In genomic region chr2:7649461-7650228, GRCh38 we compare ENCODE assay signal across 22 cellular contexts.
DNase-seq lines count a peak whose midpoint lies in the region; ATAC-seq lines count a peak whose summit lies in the region.
"Had no signal": no experiment of that assay in that cellular context is flagged by ENCODE, and none has a peak within 500 bp of the region (broad histone marks: within the 10 kb centered on the region; RNA-seq: fewer than 3 reads in every experiment).

No MANE protein-coding gene starts in this region.

- DNase-seq in activated naive CD4-positive, alpha-beta T cell treated with anti-CD3 and anti-CD28 coated beads for 36 hours, result peak; percentile 24
- DNase-seq in activated naive CD4-positive, alpha-beta T cell treated with anti-CD3 and anti-CD28 coated beads, Interleukin-2, amount 50 U/mL, for 16 hours, result no peak
- no peak for DNase-seq in T-helper 17 cell
- peak; percentile 34 for DNase-seq in cerebellum (ENCODE audit: low spot score)
- no peak for DNase-seq in Right ventricle myocardium superior
- DNase-seq: aorta, DMS53, GF-D8, H7, heart left ventricle, left colon, mesenchymal stem cell, naive B cell, NCI-H1417, NCI-H2081 treated with DMSO at 0.1 percent for 48 hours, retina, spleen had no signal

- no peaks in the 10 kb centered on the region for H3K27me3 ChIP-seq in thymus (ENCODE audit: control insufficient read depth, insufficient read depth)
- H3K27me3 ChIP-seq: heart left ventricle had no signal

- H3K27ac Mint-ChIP-seq in activated naive CD4-positive, alpha-beta T cell treated with anti-CD3 and anti-CD28 coated beads for 36 hours, result no peak overlapping the region
- H3K27ac Mint-ChIP-seq in T-helper 17 cell, result peak overlapping the region; percentile 1

- peaks cover 3% of the 10 kb centered on the region for H3K4me1 ChIP-seq in thymus (ENCODE audit: control insufficient read depth, insufficient read depth, low read length)
- H3K4me1 ChIP-seq: heart left ventricle, spleen had no signal

- H3K27ac ChIP-seq in thymus (ENCODE audit: low read depth), result peak overlapping the region; percentile 73
- H3K27ac ChIP-seq: epithelial cell of prostate, heart left ventricle, VCaP had no signal

- intact Hi-C loops in activated naive CD4-positive, alpha-beta T cell treated with anti-CD3 and anti-CD28 coated beads for 36 hours (cut with micrococcal nuclease), result no loop called here
- intact Hi-C loops in Right ventricle myocardium superior (cut with DNase I), result no loop called here

- CTCF ChIA-PET in activated naive CD4-positive, alpha-beta T cell treated with anti-CD3 and anti-CD28 coated beads for 36 hours (lab: Charles Lee), result interaction anchor here (0.6 to 1.0 kb wide), 2 partner anchors 22 to 222 kb away, joined by 3 read pairs; no protein-coding TSS in a partner anchor

- ATAC-seq in T-helper 17 cell (peak; percentile 88), HG03457 (IDR thresholded peaks at IDR 0.05; ENCODE audit: unreplicated experiment) (no peak), Right ventricle myocardium superior (ENCODE audit: poor library complexity) (no peak)
- ATAC-seq: heart left ventricle, left colon, Panc1 had no signal

- peaks cover 20% of the 10 kb centered on the region for H3K9me3 Mint-ChIP-seq in activated naive CD4-positive, alpha-beta T cell treated with anti-CD3 and anti-CD28 coated beads for 36 hours

- H3K4me3 Mint-ChIP-seq in activated naive CD4-positive, alpha-beta T cell treated with anti-CD3 and anti-CD28 coated beads for 36 hours, result no peak overlapping the region
- peak overlapping the region; percentile 15 for H3K4me3 Mint-ChIP-seq in T-helper 17 cell
- H3K4me3 Mint-ChIP-seq: naive B cell had no signal

- peaks cover 7% of the 10 kb centered on the region for H3K36me3 Mint-ChIP-seq in activated naive CD4-positive, alpha-beta T cell treated with anti-CD3 and anti-CD28 coated beads for 36 hours (ENCODE audit: low read depth)
- H3K36me3 Mint-ChIP-seq in T-helper 17 cell (ENCODE audit: low read depth), result no peaks in the 10 kb centered on the region

- H3K9me3 ChIP-seq in T-helper 17 cell (ENCODE audit: control insufficient read depth, low read length, poor library complexity, severe bottlenecking) (no peaks in the 10 kb centered on the region), thymus (ENCODE audit: control insufficient read depth) (no peaks in the 10 kb centered on the region)

- peaks cover 23% of the 10 kb centered on the region for H3K4me1 Mint-ChIP-seq in activated naive CD4-positive, alpha-beta T cell treated with anti-CD3 and anti-CD28 coated beads for 36 hours (ENCODE audit: low read depth)
- peaks cover 13% of the 10 kb centered on the region for H3K4me1 Mint-ChIP-seq in T-helper 17 cell
- H3K4me1 Mint-ChIP-seq: naive B cell had no signal

- no peak overlapping the region for H3K4me3 ChIP-seq in thymus (ENCODE audit: low read length)
- H3K4me3 ChIP-seq: heart left ventricle, spleen had no signal

- no peaks in the 10 kb centered on the region for H3K36me3 ChIP-seq in thymus (ENCODE audit: control insufficient read depth, insufficient read depth)
- H3K36me3 ChIP-seq: heart left ventricle, spleen had no signal

- WGBS in thymus, result 70% methylated on average over 6 of the region's 6 CpGs

- H3K27me3 Mint-ChIP-seq in activated naive CD4-positive, alpha-beta T cell treated with anti-CD3 and anti-CD28 coated beads for 36 hours (ENCODE audit: low read depth), result no peaks in the 10 kb centered on the region
- H3K27me3 Mint-ChIP-seq in T-helper 17 cell, result no peaks in the 10 kb centered on the region

Comparison
In these comparisons a context has a peak if more than half of its experiments do, and no peak if none do; other contexts are left out.
1. DNase-seq: peak in activated naive CD4-positive, alpha-beta T cell treated with anti-CD3 and anti-CD28 coated beads for 36 hours (single experiment) and cerebellum (single experiment); none in activated naive CD4-positive, alpha-beta T cell treated with anti-CD3 and anti-CD28 coated beads, Interleukin-2, amount 50 U/mL, for 16 hours (single experiment), T-helper 17 cell (0 of 3) and Right ventricle myocardium superior (single experiment).